Comparison of ENCODE assay signal across 28 cellular contexts in genomic region chr13:19606152-19606551, GRCh38. TPM values are rescaled to one million over a fixed set of nuclear protein-coding genes. Genes with fewer than 3 reads are reported as not detected.
DNase-seq lines count a peak whose midpoint lies in the region; ATAC-seq and TF ChIP-seq lines count a peak whose summit lies in the region.
"Had no signal": no experiment of that assay in that cellular context is flagged by ENCODE, and none has a peak within 500 bp of the region (broad histone marks: within the 10 kb centered on the region; RNA-seq: fewer than 3 reads in every experiment).

No MANE protein-coding gene starts in this region.

- in situ Hi-C loops in GM23248 (cut with MboI), result no loop called here

- TF ChIP-seq CTCF in AG10803 (conservative IDR thresholded peaks at IDR 0.05; ENCODE audit: low read length) (no peak), fibroblast of the aortic adventitia (IDR thresholded peaks at IDR 0.05; ENCODE audit: insufficient read depth, low read length) (no peak)

- H4K20me1 ChIP-seq in GM23248 (ENCODE audit: insufficient read depth), result no peaks in the 10 kb centered on the region

- H3K4me1 Mint-ChIP-seq in stimulated activated effector memory CD8-positive, alpha-beta T cell treated with anti-CD3 and anti-CD28 coated beads, Interleukin-12 subunit alpha, Interleukin-12 subunit beta, amount 100 ng/mL, for 72 hours, result no peaks in the 10 kb centered on the region
- no peaks in the 10 kb centered on the region for H3K4me1 Mint-ChIP-seq in natural killer cell treated with Interleukin-12 subunit alpha and Interleukin-12 subunit beta and Interleukin-15 and Interleukin-18, amount 100 ng/mL, for 72 hours (ENCODE audit: low read depth in 2 of 2)
- H3K4me1 Mint-ChIP-seq: activated naive CD4-positive, alpha-beta T cell treated with anti-CD3 and anti-CD28 coated beads, Interleukin-2, amount 50 U/mL, for 24 hours; GM23338; memory B cell had no signal

- H3K4me3 Mint-ChIP-seq in stimulated activated effector memory CD8-positive, alpha-beta T cell treated with anti-CD3 and anti-CD28 coated beads, Interleukin-12 subunit alpha, Interleukin-12 subunit beta, amount 100 ng/mL, for 72 hours, result no peak overlapping the region
- no peak overlapping the region for H3K4me3 Mint-ChIP-seq in natural killer cell treated with Interleukin-12 subunit alpha and Interleukin-12 subunit beta and Interleukin-15 and Interleukin-18, amount 100 ng/mL, for 72 hours
- H3K4me3 Mint-ChIP-seq: activated naive CD4-positive, alpha-beta T cell treated with anti-CD3 and anti-CD28 coated beads, Interleukin-2, amount 50 U/mL, for 24 hours; activated T-helper 1 cell treated with anti-CD3 and anti-CD28 coated beads, Interleukin-12 subunit alpha, Interleukin-12 subunit beta, Interleukin-2, Interleukin-4 antibody, amounts not matched to agents 30 ng/mL and 10 ng/mL and 1 ng/mL, durations not matched to agents 14 hours and 24 hours and 36 hours; CD4-positive, alpha-beta T cell; GM23338; memory B cell had no signal

- H3K27me3 Mint-ChIP-seq in natural killer cell treated with Interleukin-12 subunit alpha and Interleukin-12 subunit beta and Interleukin-15 and Interleukin-18, amount 100 ng/mL, for 72 hours, result peaks cover 20 to 23% of the 10 kb centered on the region in 2 donors

- H3K27me3 ChIP-seq in GM23248 (replicated peaks; ENCODE audit: insufficient read depth), result no peaks in the 10 kb centered on the region

- DNase-seq in AG10803 (ENCODE audit: low read depth) (peak; percentile 6), GM23248 (peak; percentile 36), RKO (ENCODE audit: low spot score) (peak; percentile 74), fibroblast of the aortic adventitia (ENCODE audit: low read depth) (peak; percentile 11)
- DNase-seq in stimulated activated effector memory CD8-positive, alpha-beta T cell treated with anti-CD3 and anti-CD28 coated beads, Interleukin-12 subunit alpha, Interleukin-12 subunit beta, amount 100 ng/mL, for 72 hours (ENCODE audit: low spot score in 2 of 2), result no peak
- DNase-seq in natural killer cell treated with Interleukin-12 subunit alpha and Interleukin-12 subunit beta and Interleukin-15 and Interleukin-18, amount 100 ng/mL, for 72 hours (ENCODE audit: low spot score), result no peak
- DNase-seq: activated CD4-positive, alpha-beta T cell treated with anti-CD3 and anti-CD28 coated beads, Interleukin-2, amount 50 U/mL, for 1 hour; CD4-positive, alpha-beta T cell; central memory CD4-positive, alpha-beta T cell; kidney glomerular epithelial cell; MV-4-11; NCI-H1694; OCI-M1; SK-N-SH; stimulated activated CD4-positive, alpha-beta T cell treated with anti-CD3 and anti-CD28 coated beads, Interleukin-2, amount 100 ng/mL, for 48 hours; stimulated activated naive CD4-positive, alpha-beta T cell; T-helper 2 cell had no signal

- no peak overlapping the region for H2AFZ ChIP-seq in GM23248
- H2AFZ ChIP-seq: GM23338 had no signal

- no peaks in the 10 kb centered on the region for H3K9me2 ChIP-seq in GM23248 (ENCODE audit: insufficient read depth)
- H3K9me2 ChIP-seq: SK-N-SH had no signal

- no peaks in the 10 kb centered on the region for H3K4me1 ChIP-seq in GM23248 (ENCODE audit: insufficient read depth)

- H3K27ac ChIP-seq in GM23248, result no peak overlapping the region
- H3K27ac ChIP-seq: thoracic aorta had no signal

- no peak overlapping the region for H3K27ac Mint-ChIP-seq in stimulated activated effector memory CD8-positive, alpha-beta T cell treated with anti-CD3 and anti-CD28 coated beads, Interleukin-12 subunit alpha, Interleukin-12 subunit beta, amount 100 ng/mL, for 72 hours
- no peak overlapping the region for H3K27ac Mint-ChIP-seq in natural killer cell treated with Interleukin-12 subunit alpha and Interleukin-12 subunit beta and Interleukin-15 and Interleukin-18, amount 100 ng/mL, for 72 hours
- H3K27ac Mint-ChIP-seq: activated naive CD4-positive, alpha-beta T cell treated with anti-CD3 and anti-CD28 coated beads, Interleukin-2, amount 50 U/mL, for 24 hours; activated T-helper 1 cell treated with anti-CD3 and anti-CD28 coated beads, Interleukin-12 subunit alpha, Interleukin-12 subunit beta, Interleukin-2, Interleukin-4 antibody, amounts not matched to agents 30 ng/mL and 10 ng/mL and 1 ng/mL, durations not matched to agents 14 hours and 24 hours and 36 hours; CD4-positive, alpha-beta T cell; GM23338; memory B cell had no signal

- no peaks in the 10 kb centered on the region for H3K36me3 Mint-ChIP-seq in stimulated activated effector memory CD8-positive, alpha-beta T cell treated with anti-CD3 and anti-CD28 coated beads, Interleukin-12 subunit alpha, Interleukin-12 subunit beta, amount 100 ng/mL, for 72 hours
- H3K36me3 Mint-ChIP-seq in natural killer cell treated with Interleukin-12 subunit alpha and Interleukin-12 subunit beta and Interleukin-15 and Interleukin-18, amount 100 ng/mL, for 72 hours, result peaks cover 9% of the 10 kb centered on the region

- ATAC-seq in GM19463 (IDR thresholded peaks at IDR 0.05; ENCODE audit: unreplicated experiment), result no peak
- no peak for ATAC-seq in stimulated activated effector memory CD8-positive, alpha-beta T cell treated with anti-CD3 and anti-CD28 coated beads, Interleukin-12 subunit alpha, Interleukin-12 subunit beta, amount 100 ng/mL, for 72 hours
- no peak for ATAC-seq in natural killer cell treated with Interleukin-12 subunit alpha and Interleukin-12 subunit beta and Interleukin-15 and Interleukin-18, amount 100 ng/mL, for 72 hours
- no peak for ATAC-seq in GM19328 (IDR thresholded peaks at IDR 0.05; ENCODE audit: unreplicated experiment)
- ATAC-seq: GM12878, GM23338, K562 had no signal

- H3K79me2 ChIP-seq in GM23248 (ENCODE audit: insufficient read depth), result peaks cover 27% of the 10 kb centered on the region; the same call in 1 of the 2 replicates

- H3K4me3 ChIP-seq in AG10803 (ENCODE audit: low read length), result no peak overlapping the region
- H3K4me3 ChIP-seq in GM23248, result no peak overlapping the region
- H3K4me3 ChIP-seq in fibroblast of the aortic adventitia (ENCODE audit: low read depth, low read length), result no peak overlapping the region
- H3K4me3 ChIP-seq: GM12878, GM23338, K562, thoracic aorta had no signal

- H3F3A ChIP-seq in GM23248 (ENCODE audit: insufficient read depth), result no peaks in the 10 kb centered on the region

- no peaks in the 10 kb centered on the region for H3K9me3 Mint-ChIP-seq in stimulated activated effector memory CD8-positive, alpha-beta T cell treated with anti-CD3 and anti-CD28 coated beads, Interleukin-12 subunit alpha, Interleukin-12 subunit beta, amount 100 ng/mL, for 72 hours
- H3K9me3 Mint-ChIP-seq in natural killer cell treated with Interleukin-12 subunit alpha and Interleukin-12 subunit beta and Interleukin-15 and Interleukin-18, amount 100 ng/mL, for 72 hours, result no peaks in the 10 kb centered on the region
- H3K9me3 Mint-ChIP-seq: activated naive CD4-positive, alpha-beta T cell treated with anti-CD3 and anti-CD28 coated beads, Interleukin-2, amount 50 U/mL, for 24 hours had no signal

- no peak overlapping the region for H3K9ac ChIP-seq in GM23248
- H3K9ac ChIP-seq: SK-N-SH had no signal

- H3K36me3 ChIP-seq in GM23248 (ENCODE audit: low read depth), result no peaks in the 10 kb centered on the region
- H3K36me3 ChIP-seq: thoracic aorta had no signal

- no peaks in the 10 kb centered on the region for H3K9me3 ChIP-seq in GM23248 (ENCODE audit: low read depth)
- H3K9me3 ChIP-seq: SK-N-SH, thoracic aorta had no signal

- H3K4me2 ChIP-seq in GM23248 (ENCODE audit: unreplicated experiment), result no peak overlapping the region
- H3K4me2 ChIP-seq: GM23338, SK-N-SH had no signal

RNA-seq across cellular contexts. Expression of gene MPHOSPH8, which starts 27.3 kb away (rescaled TPM):
- total RNA-seq in GM23248 (2014; rRNA removed; shearing (Covaris generic)), result 11.1 and 11.3 TPM in 2 replicates
- polyA plus RNA-seq in GM23248 (2016; fragmentation: Nextera tagmentation; extraction: Ambion mirVana), result 12.6 and 15.0 TPM in 2 replicates
- total RNA-seq in fibroblast of the aortic adventitia (ENCODE audit: low replicate concordance), result 14.0 and 48.5 TPM in 2 replicates
- 10 to 100 TPM; 33.4 to 39.0 TPM for total RNA-seq in natural killer cell treated with Interleukin-12 subunit alpha and Interleukin-12 subunit beta and Interleukin-15 and Interleukin-18, amount 100 ng/mL, for 72 hours

RNA-seq across cellular contexts. Expression of gene TPTE2, which starts 44.8 kb away (rescaled TPM):
- total RNA-seq in GM23248 (2014; rRNA removed; shearing (Covaris generic)), result not detected in 2 replicates
- polyA plus RNA-seq in GM23248 (2016; fragmentation: Nextera tagmentation; extraction: Ambion mirVana), result not detected in 2 replicates
- not detected in 2 replicates for total RNA-seq in fibroblast of the aortic adventitia (ENCODE audit: low replicate concordance)
- under 1 TPM in 1 of 2 donors, not detected in 1; 0.19 TPM for total RNA-seq in natural killer cell treated with Interleukin-12 subunit alpha and Interleukin-12 subunit beta and Interleukin-15 and Interleukin-18, amount 100 ng/mL, for 72 hours
- total RNA-seq: activated T-helper 1 cell treated with anti-CD3 and anti-CD28 coated beads, Interleukin-12 subunit alpha, Interleukin-12 subunit beta, Interleukin-2, Interleukin-4 antibody, amounts not matched to agents 30 ng/mL and 10 ng/mL and 1 ng/mL, durations not matched to agents 14 hours and 24 hours and 36 hours; dermis microvascular lymphatic vessel endothelial cell; GM23338; K562; myocyte; thoracic aorta had no signal
- polyA plus RNA-seq: GM23338, K562, SK-N-SH had no signal

Comparison
In these comparisons a context has a peak if more than half of its experiments do, and no peak if none do; other contexts are left out.
1. DNase-seq: peak in AG10803 (single experiment), GM23248 (single experiment), RKO (single experiment) and fibroblast of the aortic adventitia (single experiment); none in stimulated activated effector memory CD8-positive, alpha-beta T cell treated with anti-CD3 and anti-CD28 coated beads, Interleukin-12 subunit alpha, Interleukin-12 subunit beta, amount 100 ng/mL, for 72 hours (0 of 2) and natural killer cell treated with Interleukin-12 subunit alpha and Interleukin-12 subunit beta and Interleukin-15 and Interleukin-18, amount 100 ng/mL, for 72 hours (single experiment).